17 cellular contexts compared by ENCODE assay signal in genomic region chr12:90683871-90684270, GRCh38.
"Had no signal": no experiment of that assay in that cellular context is flagged by ENCODE, and none has a peak within 500 bp of the region (broad histone marks: within the 10 kb centered on the region; RNA-seq: fewer than 3 reads in every experiment).

No MANE protein-coding gene starts in this region.

- H3K4me1 ChIP-seq: heart left ventricle, parathyroid adenoma, prostate gland, spleen, testis, tibial nerve, upper lobe of right lung, vagina had no signal

- H3K27ac ChIP-seq: heart left ventricle, parathyroid adenoma, prostate gland, spleen, testis, tibial nerve, upper lobe of right lung, vagina had no signal

- H3K4me3 ChIP-seq: heart left ventricle, prostate gland, spleen, testis, tibial nerve, upper lobe of right lung, vagina had no signal

- H3K9me3 ChIP-seq: prostate gland, testis, tibial nerve, upper lobe of right lung, vagina had no signal

- H3K79me2 ChIP-seq: parathyroid adenoma had no signal

- H3K36me3 ChIP-seq: heart left ventricle, prostate gland, spleen, tibial nerve, upper lobe of right lung, vagina had no signal

- H2AFZ ChIP-seq: parathyroid adenoma had no signal

- H3K27me3 ChIP-seq: heart left ventricle, spleen, testis, tibial nerve, upper lobe of right lung, vagina had no signal

- DNase-seq: effector CD4-positive, alpha-beta T cell; endodermal cell; heart left ventricle; hypothalamus; kidney glomerular epithelial cell; naive thymus-derived CD4-positive, alpha-beta T cell; nephron progenitor cell; spleen; stimulated activated CD4-positive, alpha-beta T cell treated with anti-CD3 and anti-CD28 coated beads, Interleukin-15, amount 100 ng/mL, for 24 hours; stimulated activated CD4-positive, alpha-beta T cell treated with anti-CD3 and anti-CD28 coated beads, Interleukin-1b, Interleukin-23, amount 100 ng/mL, for 48 hours; stimulated activated CD4-positive, alpha-beta T cell treated with anti-CD3 and anti-CD28 coated beads, Interleukin-4, amount 100 ng/mL, for 24 hours; testis; upper lobe of right lung had no signal
